8 cellular contexts compared by ENCODE assay signal in genomic region chr11:125902927-125903752, GRCh38. TPM values are rescaled to one million over a fixed set of nuclear protein-coding genes. Genes with fewer than 3 reads are reported as not detected.
DNase-seq lines count a peak whose midpoint lies in the region; ATAC-seq and TF ChIP-seq lines count a peak whose summit lies in the region.

PUS3 (minus strand) TSS chr11:125903206; CDS start chr11:125896284, 6,922 bp downstream.

- no peaks in the 10 kb centered on the region for H3K9me3 Mint-ChIP-seq in effector memory CD8-positive, alpha-beta T cell

- no peak for TF ChIP-seq CTCF in GM20000 (IDR thresholded peaks at IDR 0.05; ENCODE audit: extremely low read depth, missing control alignments)

- peaks cover 27% of the 10 kb centered on the region in 2 donors for H3K27me3 Mint-ChIP-seq in effector memory CD8-positive, alpha-beta T cell

- DNase-seq in COLO668 (lab: John Stamatoyannopoulos, UW; ENCODE audit: unreplicated experiment) (peak; percentile 95), GM20000 (ENCODE audit: low spot score) (peak; percentile 92), HT-29 (ENCODE audit: low spot score) (peak; percentile 91), medulla oblongata (ENCODE audit: extremely low spot score) (peak; percentile 93)
- peak; percentile 82 for DNase-seq in NK-92 treated with Interleukin-12 subunit alpha and Interleukin-12 subunit beta, amount 100 ng/mL, for 24 hours (lab: John Stamatoyannopoulos, UW)
- peak; percentile 76 to 80 (median 79) for DNase-seq in effector memory CD8-positive, alpha-beta T cell
- peak; percentile 76 for DNase-seq in stimulated activated CD8-positive, alpha-beta memory T cell treated with anti-CD3 and anti-CD28 coated beads, Interleukin-12 subunit alpha, Interleukin-12 subunit beta, amount 100 ng/mL, for 1 hour (ENCODE audit: low read depth)

- CTCF ChIA-PET in activated CD8-positive, alpha-beta memory T cell treated with anti-CD3 and anti-CD28 coated beads for 36 hours (lab: Charles Lee): interaction anchor here (1.2 to 1.9 kb wide), 4 partner anchors 10 to 18 kb away, joined by 3 to 7 read pairs (median 4); partner anchors contain the start of gene HYLS1

- H3K4me1 Mint-ChIP-seq in effector memory CD8-positive, alpha-beta T cell (ENCODE audit: low read depth in 2 of 2): peaks cover 11 to 30% of the 10 kb centered on the region in 2 donors

- peak within 1 kb of the TSS; percentile 81 to 94 for H3K27ac Mint-ChIP-seq in effector memory CD8-positive, alpha-beta T cell

- peak within 1 kb of the TSS; percentile 95 to 96 for H3K4me3 Mint-ChIP-seq in effector memory CD8-positive, alpha-beta T cell

- H3K36me3 Mint-ChIP-seq in effector memory CD8-positive, alpha-beta T cell (ENCODE audit: insufficient read depth): peaks cover 13% of the 10 kb centered on the region

- POLR2A ChIA-PET in activated CD8-positive, alpha-beta memory T cell treated with anti-CD3 and anti-CD28 coated beads for 36 hours (lab: Charles Lee): interaction anchor here (0.7 to 2.3 kb wide), 5 partner anchors 16 to 333 kb away, joined by 3 to 30 read pairs (median 5); partner anchors contain the start of genes HYLS1, RPUSD4 and STT3A

- peak; percentile 89 for ATAC-seq in effector memory CD8-positive, alpha-beta T cell (replicated peaks)

RNA-seq across cellular contexts. Expression of gene PUS3, which starts in this region (rescaled TPM):
- 7.6 and 9.6 TPM in 2 replicates for total RNA-seq in HT-29 (2014; rRNA removed; shearing (Covaris generic))
- total RNA-seq in activated CD8-positive, alpha-beta memory T cell treated with anti-CD3 and anti-CD28 coated beads for 36 hours: 10 to 100 TPM; 18.0 to 18.3 TPM

Comparison
In these comparisons a context has a peak if more than half of its experiments do, and no peak if none do; other contexts are left out.
1. Peak in every context shown above with its lines: DNase-seq and ATAC-seq.